In the genomic region with DNA sequence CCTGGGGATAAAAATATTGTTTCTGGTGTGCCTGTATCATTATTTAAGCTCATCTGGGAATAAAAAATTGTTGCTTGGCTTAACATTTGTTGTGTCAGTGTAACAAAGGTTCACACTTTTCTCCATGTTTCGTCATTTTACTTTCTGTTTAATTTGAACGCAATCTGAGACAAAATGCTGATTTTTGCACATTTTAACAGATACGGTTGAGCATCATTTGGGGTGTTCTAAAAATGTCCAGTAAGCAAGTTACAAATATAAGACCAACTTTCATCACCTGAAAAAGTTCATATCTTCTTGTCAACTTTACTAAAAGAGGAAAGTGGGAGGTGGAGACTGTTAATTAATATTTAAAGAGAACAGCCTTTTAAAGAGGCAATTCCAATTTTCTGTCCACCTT, we compare ENCODE assay signal across 3 cellular contexts.
TF ChIP-seq lines count a peak whose summit lies in the region.

No MANE protein-coding gene starts in this region.

TF ChIP-seq in SK-N-SH treated with all-trans-retinoic acid at 6 μM for 48 hours, 23 proteins besides CTCF, POLR2A, EP300 and RAD21:
- TF ChIP-seq, protein P1, sequence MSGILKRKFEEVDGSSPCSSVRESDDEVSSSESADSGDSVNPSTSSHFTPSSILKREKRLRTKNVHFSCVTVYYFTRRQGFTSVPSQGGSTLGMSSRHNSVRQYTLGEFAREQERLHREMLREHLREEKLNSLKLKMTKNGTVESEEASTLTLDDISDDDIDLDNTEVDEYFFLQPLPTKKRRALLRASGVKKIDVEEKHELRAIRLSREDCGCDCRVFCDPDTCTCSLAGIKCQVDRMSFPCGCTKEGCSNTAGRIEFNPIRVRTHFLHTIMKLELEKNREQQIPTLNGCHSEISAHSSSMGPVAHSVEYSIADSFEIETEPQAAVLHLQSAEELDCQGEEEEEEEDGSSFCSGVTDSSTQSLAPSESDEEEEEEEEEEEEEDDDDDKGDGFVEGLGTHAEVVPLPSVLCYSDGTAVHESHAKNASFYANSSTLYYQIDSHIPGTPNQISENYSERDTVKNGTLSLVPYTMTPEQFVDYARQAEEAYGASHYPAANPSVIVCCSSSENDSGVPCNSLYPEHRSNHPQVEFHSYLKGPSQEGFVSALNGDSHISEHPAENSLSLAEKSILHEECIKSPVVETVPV (CRISPR knock-in tag; IDR thresholded peaks at IDR 0.05), result no peak
- 0 out of 2 replicates have a peak, but pooled peaks have one; percentile 7 for TF ChIP-seq TCF4 (CRISPR knock-in tag; IDR thresholded peaks at IDR 0.05; ENCODE audit: borderline replicate concordance)
- TF ChIP-seq ARNTL (CRISPR knock-in tag; IDR thresholded peaks at IDR 0.05; ENCODE audit: borderline replicate concordance, low read depth), result no peak

TF ChIP-seq in SK-N-SH, 30 proteins besides CTCF, POLR2A, EP300 and RAD21:
- no peak for TF ChIP-seq ELF1 (IDR thresholded peaks at IDR 0.05)
- no peak for TF ChIP-seq NFIC (IDR thresholded peaks at IDR 0.05; ENCODE audit: borderline replicate concordance)
- TF ChIP-seq, protein P2, sequence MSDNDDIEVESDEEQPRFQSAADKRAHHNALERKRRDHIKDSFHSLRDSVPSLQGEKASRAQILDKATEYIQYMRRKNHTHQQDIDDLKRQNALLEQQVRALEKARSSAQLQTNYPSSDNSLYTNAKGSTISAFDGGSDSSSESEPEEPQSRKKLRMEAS (IDR thresholded peaks at IDR 0.05; ENCODE audit: low read depth), result no peak
- no peak for TF ChIP-seq EZH2phosphoT487 (IDR thresholded peaks at IDR 0.05; ENCODE audit: borderline replicate concordance, low read depth)
- no peak for TF ChIP-seq SMC3 (IDR thresholded peaks at IDR 0.05; ENCODE audit: low read depth, low read length)
- TF ChIP-seq, protein P3, sequence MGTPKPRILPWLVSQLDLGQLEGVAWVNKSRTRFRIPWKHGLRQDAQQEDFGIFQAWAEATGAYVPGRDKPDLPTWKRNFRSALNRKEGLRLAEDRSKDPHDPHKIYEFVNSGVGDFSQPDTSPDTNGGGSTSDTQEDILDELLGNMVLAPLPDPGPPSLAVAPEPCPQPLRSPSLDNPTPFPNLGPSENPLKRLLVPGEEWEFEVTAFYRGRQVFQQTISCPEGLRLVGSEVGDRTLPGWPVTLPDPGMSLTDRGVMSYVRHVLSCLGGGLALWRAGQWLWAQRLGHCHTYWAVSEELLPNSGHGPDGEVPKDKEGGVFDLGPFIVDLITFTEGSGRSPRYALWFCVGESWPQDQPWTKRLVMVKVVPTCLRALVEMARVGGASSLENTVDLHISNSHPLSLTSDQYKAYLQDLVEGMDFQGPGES (IDR thresholded peaks at IDR 0.05; ENCODE audit: low read depth, low read length), result no peak
- no peak for TF ChIP-seq GATA2 (CRISPR knock-in tag; IDR thresholded peaks at IDR 0.05)
- TF ChIP-seq RXRA (IDR thresholded peaks at IDR 0.05; ENCODE audit: borderline replicate concordance, low read depth), result no peak
- TF ChIP-seq MXI1 (IDR thresholded peaks at IDR 0.05; ENCODE audit: low read depth, low read length), result no peak
- no peak for TF ChIP-seq FOSL2 (IDR thresholded peaks at IDR 0.05; ENCODE audit: borderline replicate concordance, low read depth)
- TF ChIP-seq, protein P4, sequence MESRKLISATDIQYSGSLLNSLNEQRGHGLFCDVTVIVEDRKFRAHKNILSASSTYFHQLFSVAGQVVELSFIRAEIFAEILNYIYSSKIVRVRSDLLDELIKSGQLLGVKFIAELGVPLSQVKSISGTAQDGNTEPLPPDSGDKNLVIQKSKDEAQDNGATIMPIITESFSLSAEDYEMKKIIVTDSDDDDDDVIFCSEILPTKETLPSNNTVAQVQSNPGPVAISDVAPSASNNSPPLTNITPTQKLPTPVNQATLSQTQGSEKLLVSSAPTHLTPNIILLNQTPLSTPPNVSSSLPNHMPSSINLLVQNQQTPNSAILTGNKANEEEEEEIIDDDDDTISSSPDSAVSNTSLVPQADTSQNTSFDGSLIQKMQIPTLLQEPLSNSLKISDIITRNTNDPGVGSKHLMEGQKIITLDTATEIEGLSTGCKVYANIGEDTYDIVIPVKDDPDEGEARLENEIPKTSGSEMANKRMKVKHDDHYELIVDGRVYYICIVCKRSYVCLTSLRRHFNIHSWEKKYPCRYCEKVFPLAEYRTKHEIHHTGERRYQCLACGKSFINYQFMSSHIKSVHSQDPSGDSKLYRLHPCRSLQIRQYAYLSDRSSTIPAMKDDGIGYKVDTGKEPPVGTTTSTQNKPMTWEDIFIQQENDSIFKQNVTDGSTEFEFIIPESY (IDR thresholded peaks at IDR 0.05; ENCODE audit: borderline replicate concordance, low read depth), result no peak
- TF ChIP-seq GABPA (IDR thresholded peaks at IDR 0.05; ENCODE audit: low read depth), result no peak
- no peak for TF ChIP-seq MEF2A (IDR thresholded peaks at IDR 0.05; ENCODE audit: borderline replicate concordance, low read depth)
- TF ChIP-seq NRF1 (IDR thresholded peaks at IDR 0.05; ENCODE audit: low read depth, low read length), result no peak
- TF ChIP-seq TCF12 (IDR thresholded peaks at IDR 0.05), result no peak
- no peak for TF ChIP-seq FOXM1 (IDR thresholded peaks at IDR 0.05; ENCODE audit: low read depth)
- no peak for TF ChIP-seq YY1 (IDR thresholded peaks at IDR 0.05; ENCODE audit: low read depth)
- TF ChIP-seq, protein P5, sequence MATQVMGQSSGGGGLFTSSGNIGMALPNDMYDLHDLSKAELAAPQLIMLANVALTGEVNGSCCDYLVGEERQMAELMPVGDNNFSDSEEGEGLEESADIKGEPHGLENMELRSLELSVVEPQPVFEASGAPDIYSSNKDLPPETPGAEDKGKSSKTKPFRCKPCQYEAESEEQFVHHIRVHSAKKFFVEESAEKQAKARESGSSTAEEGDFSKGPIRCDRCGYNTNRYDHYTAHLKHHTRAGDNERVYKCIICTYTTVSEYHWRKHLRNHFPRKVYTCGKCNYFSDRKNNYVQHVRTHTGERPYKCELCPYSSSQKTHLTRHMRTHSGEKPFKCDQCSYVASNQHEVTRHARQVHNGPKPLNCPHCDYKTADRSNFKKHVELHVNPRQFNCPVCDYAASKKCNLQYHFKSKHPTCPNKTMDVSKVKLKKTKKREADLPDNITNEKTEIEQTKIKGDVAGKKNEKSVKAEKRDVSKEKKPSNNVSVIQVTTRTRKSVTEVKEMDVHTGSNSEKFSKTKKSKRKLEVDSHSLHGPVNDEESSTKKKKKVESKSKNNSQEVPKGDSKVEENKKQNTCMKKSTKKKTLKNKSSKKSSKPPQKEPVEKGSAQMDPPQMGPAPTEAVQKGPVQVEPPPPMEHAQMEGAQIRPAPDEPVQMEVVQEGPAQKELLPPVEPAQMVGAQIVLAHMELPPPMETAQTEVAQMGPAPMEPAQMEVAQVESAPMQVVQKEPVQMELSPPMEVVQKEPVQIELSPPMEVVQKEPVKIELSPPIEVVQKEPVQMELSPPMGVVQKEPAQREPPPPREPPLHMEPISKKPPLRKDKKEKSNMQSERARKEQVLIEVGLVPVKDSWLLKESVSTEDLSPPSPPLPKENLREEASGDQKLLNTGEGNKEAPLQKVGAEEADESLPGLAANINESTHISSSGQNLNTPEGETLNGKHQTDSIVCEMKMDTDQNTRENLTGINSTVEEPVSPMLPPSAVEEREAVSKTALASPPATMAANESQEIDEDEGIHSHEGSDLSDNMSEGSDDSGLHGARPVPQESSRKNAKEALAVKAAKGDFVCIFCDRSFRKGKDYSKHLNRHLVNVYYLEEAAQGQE (IDR thresholded peaks at IDR 0.05; ENCODE audit: low read depth, low read length), result no peak
- TF ChIP-seq TEAD4 (IDR thresholded peaks at IDR 0.05; ENCODE audit: borderline replicate concordance, insufficient read depth), result no peak
- TF ChIP-seq, protein P6, sequence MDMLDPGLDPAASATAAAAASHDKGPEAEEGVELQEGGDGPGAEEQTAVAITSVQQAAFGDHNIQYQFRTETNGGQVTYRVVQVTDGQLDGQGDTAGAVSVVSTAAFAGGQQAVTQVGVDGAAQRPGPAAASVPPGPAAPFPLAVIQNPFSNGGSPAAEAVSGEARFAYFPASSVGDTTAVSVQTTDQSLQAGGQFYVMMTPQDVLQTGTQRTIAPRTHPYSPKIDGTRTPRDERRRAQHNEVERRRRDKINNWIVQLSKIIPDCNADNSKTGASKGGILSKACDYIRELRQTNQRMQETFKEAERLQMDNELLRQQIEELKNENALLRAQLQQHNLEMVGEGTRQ (IDR thresholded peaks at IDR 0.05; ENCODE audit: borderline replicate concordance, low read depth, low read length), result no peak

TF ChIP-seq in K562, 482 proteins besides CTCF, POLR2A, EP300 and RAD21:
- no peak for TF ChIP-seq WHSC1 (IDR thresholded peaks at IDR 0.05; ENCODE audit: low read length)
- no peak for TF ChIP-seq ZZZ3 (IDR thresholded peaks at IDR 0.05)
- TF ChIP-seq ZKSCAN1 (IDR thresholded peaks at IDR 0.05; ENCODE audit: low read depth, low read length), result no peak
- peak; percentile 13; the same call in 1 of the 2 replicates for TF ChIP-seq ZNF316 (IDR thresholded peaks at IDR 0.05)
- TF ChIP-seq HNRNPL (IDR thresholded peaks at IDR 0.05; ENCODE audit: low read depth, low read length), result no peak
- TF ChIP-seq RBM15 (IDR thresholded peaks at IDR 0.05; ENCODE audit: insufficient read depth, low read length), result no peak
- no peak for TF ChIP-seq GABPA (tag; conservative IDR thresholded peaks at IDR 0.05; ENCODE audit: low read depth)
- no peak for TF ChIP-seq CBX1 (IDR thresholded peaks at IDR 0.05; ENCODE audit: low read depth)
